ENCODE assay signal across 19 cellular contexts in genomic region chr19:23241433-23241832, GRCh38.
"Had no signal": no experiment of that assay in that cellular context is flagged by ENCODE, and none has a peak within 500 bp of the region (broad histone marks: within the 10 kb centered on the region; RNA-seq: fewer than 3 reads in every experiment).

No MANE protein-coding gene starts in this region.

- H3K4me3 Mint-ChIP-seq: immature natural killer cell; stimulated activated naive CD8-positive, alpha-beta T cell treated with anti-CD3 and anti-CD28 coated beads, Interleukin-15, amount 100 ng/mL, for 72 hours had no signal

- H3K27me3 ChIP-seq: adrenal gland, body of pancreas, colonic mucosa, right lobe of liver had no signal

- H3K36me3 ChIP-seq: adrenal gland, colonic mucosa, lower lobe of right lung had no signal

- H3K27ac Mint-ChIP-seq: immature natural killer cell had no signal

- DNase-seq: activated CD4-positive, alpha-beta T cell treated with anti-CD3 and anti-CD28 coated beads, Interleukin-2, amount 50 U/mL, for 48 hours; activated naive CD4-positive, alpha-beta T cell treated with anti-CD3 and anti-CD28 coated beads, Interleukin-2, amount 50 U/mL, for 16 hours; adrenal gland; body of pancreas; caudate nucleus; colonic mucosa; head of caudate nucleus; immature natural killer cell; lower lobe of right lung; midbrain; right lobe of liver; stimulated activated CD4-positive, alpha-beta T cell treated with anti-CD3 and anti-CD28 coated beads, Interleukin-4, amount 100 ng/mL, for 4 hours; stimulated activated CD8-positive, alpha-beta memory T cell treated with anti-CD3 and anti-CD28 coated beads, Interleukin-4, amount 100 ng/mL, for 48 hours; stimulated activated naive CD8-positive, alpha-beta T cell treated with anti-CD3 and anti-CD28 coated beads, Interleukin-15, amount 100 ng/mL, for 72 hours; T-helper 1 cell; T1000 had no signal

- H3K4me1 Mint-ChIP-seq: neural crest cell; stimulated activated naive CD8-positive, alpha-beta T cell treated with anti-CD3 and anti-CD28 coated beads, Interleukin-15, amount 100 ng/mL, for 72 hours had no signal

- H3K27me3 Mint-ChIP-seq: stimulated activated naive CD8-positive, alpha-beta T cell treated with anti-CD3 and anti-CD28 coated beads, Interleukin-15, amount 100 ng/mL, for 72 hours had no signal

- H3K4me3 ChIP-seq: adrenal gland, body of pancreas, colonic mucosa, lower lobe of right lung, right lobe of liver, smooth muscle cell had no signal

- H3K27ac ChIP-seq: adrenal gland, body of pancreas, colonic mucosa, lower lobe of right lung, right lobe of liver, VCaP had no signal

- H3K4me2 ChIP-seq: smooth muscle cell had no signal

- ATAC-seq: body of pancreas; lower lobe of right lung; right lobe of liver; stimulated activated naive CD8-positive, alpha-beta T cell treated with anti-CD3 and anti-CD28 coated beads, Interleukin-15, amount 100 ng/mL, for 72 hours had no signal

- H3K4me1 ChIP-seq: adrenal gland, body of pancreas, colonic mucosa, lower lobe of right lung, right lobe of liver had no signal

- H3K9me3 ChIP-seq: adrenal gland, colonic mucosa had no signal
